In the genomic region with DNA sequence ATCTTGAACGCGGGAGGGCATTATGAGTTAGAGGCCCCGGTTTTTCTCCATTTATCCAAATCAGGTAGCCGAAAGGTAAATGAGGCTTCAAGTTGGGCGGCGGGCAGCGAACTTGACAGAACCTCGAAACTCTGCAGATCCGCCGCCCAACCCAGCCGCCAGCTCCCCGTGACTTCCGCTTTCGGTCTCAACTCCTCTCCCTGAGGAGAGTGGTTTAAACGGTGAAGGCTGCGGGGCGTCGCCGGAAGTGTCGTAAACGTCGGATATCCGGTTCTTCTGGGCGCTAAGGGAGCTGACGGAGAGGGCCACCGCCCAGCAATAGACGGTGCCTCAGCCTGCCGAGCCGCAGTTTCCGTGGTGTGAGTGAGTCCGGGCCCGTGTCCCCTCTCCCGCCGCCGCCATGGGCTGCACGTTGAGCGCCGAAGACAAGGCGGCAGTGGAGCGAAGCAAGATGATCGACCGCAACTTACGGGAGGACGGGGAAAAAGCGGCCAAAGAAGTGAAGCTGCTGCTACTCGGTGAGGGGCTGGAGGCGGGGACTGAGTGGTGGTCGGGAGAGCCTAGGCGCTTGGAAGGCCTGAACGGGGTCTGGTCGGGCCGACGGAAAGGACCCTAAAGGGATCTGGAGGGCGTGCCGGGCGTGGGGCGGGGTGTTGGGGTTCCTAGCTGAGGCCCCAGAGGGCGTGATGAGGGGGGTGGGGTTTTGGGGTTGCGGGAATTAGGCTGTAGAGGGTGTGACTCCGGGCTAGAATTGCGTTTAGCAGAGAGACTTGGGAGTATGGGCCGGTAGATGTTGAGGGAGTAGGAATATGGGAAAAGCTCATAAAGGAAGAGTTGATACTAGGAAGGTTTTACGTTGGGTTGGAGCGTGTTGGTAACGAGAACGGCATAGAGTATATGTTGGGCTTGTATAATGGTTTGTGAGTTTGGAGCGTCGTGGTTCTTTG, we compare ENCODE assay signal across 1 cellular context.
TF ChIP-seq lines count a peak whose summit lies in the region.

A gene (plus strand): TSS at position 295 of the 947 bp plus-strand sequence. CDS start 106 bp downstream, at position 401.

TF ChIP-seq in K562, 482 proteins besides CTCF, POLR2A, EP300 and RAD21 (continued from another document and continues in another):
- TF ChIP-seq, protein P1, sequence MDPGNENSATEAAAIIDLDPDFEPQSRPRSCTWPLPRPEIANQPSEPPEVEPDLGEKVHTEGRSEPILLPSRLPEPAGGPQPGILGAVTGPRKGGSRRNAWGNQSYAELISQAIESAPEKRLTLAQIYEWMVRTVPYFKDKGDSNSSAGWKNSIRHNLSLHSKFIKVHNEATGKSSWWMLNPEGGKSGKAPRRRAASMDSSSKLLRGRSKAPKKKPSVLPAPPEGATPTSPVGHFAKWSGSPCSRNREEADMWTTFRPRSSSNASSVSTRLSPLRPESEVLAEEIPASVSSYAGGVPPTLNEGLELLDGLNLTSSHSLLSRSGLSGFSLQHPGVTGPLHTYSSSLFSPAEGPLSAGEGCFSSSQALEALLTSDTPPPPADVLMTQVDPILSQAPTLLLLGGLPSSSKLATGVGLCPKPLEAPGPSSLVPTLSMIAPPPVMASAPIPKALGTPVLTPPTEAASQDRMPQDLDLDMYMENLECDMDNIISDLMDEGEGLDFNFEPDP (CRISPR knock-in tag; IDR thresholded peaks at IDR 0.05), result no peak
- TF ChIP-seq, protein P2, sequence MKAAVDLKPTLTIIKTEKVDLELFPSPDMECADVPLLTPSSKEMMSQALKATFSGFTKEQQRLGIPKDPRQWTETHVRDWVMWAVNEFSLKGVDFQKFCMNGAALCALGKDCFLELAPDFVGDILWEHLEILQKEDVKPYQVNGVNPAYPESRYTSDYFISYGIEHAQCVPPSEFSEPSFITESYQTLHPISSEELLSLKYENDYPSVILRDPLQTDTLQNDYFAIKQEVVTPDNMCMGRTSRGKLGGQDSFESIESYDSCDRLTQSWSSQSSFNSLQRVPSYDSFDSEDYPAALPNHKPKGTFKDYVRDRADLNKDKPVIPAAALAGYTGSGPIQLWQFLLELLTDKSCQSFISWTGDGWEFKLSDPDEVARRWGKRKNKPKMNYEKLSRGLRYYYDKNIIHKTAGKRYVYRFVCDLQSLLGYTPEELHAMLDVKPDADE (conservative IDR thresholded peaks at IDR 0.05; ENCODE audit: control insufficient read depth, low read depth, low read length), result peak; percentile 87; the same call in 1 of the 2 replicates
- TF ChIP-seq, protein P3, sequence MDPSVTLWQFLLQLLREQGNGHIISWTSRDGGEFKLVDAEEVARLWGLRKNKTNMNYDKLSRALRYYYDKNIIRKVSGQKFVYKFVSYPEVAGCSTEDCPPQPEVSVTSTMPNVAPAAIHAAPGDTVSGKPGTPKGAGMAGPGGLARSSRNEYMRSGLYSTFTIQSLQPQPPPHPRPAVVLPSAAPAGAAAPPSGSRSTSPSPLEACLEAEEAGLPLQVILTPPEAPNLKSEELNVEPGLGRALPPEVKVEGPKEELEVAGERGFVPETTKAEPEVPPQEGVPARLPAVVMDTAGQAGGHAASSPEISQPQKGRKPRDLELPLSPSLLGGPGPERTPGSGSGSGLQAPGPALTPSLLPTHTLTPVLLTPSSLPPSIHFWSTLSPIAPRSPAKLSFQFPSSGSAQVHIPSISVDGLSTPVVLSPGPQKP (CRISPR knock-in tag; IDR thresholded peaks at IDR 0.05), result no peak
- TF ChIP-seq HNRNPLL (IDR thresholded peaks at IDR 0.05; ENCODE audit: low read depth, low read length, poor library complexity, severe bottlenecking) (peak; percentile 98), SPI1 (IDR thresholded peaks at IDR 0.05; ENCODE audit: borderline replicate concordance, low read depth, low read length) (peak; percentile 99), LARP7 (IDR thresholded peaks at IDR 0.05) (0 out of 2 replicates have a peak, but pooled peaks have one; percentile 71), RBBP5 (IDR thresholded peaks at IDR 0.05; ENCODE audit: borderline replicate concordance, insufficient read depth, low read length, poor library complexity, severe bottlenecking) (peak; percentile 96), FOXP1 (CRISPR knock-in tag; IDR thresholded peaks at IDR 0.05) (peak; percentile 15; the same call in 1 of the 2 replicates), ZFP36 (IDR thresholded peaks at IDR 0.05; ENCODE audit: low read depth, low read length, partially characterized antibody) (peak; percentile 2), TAF9B (IDR thresholded peaks at IDR 0.05; ENCODE audit: partially characterized antibody) (peak; percentile 92), ATF7 (IDR thresholded peaks at IDR 0.05) (peak; percentile 85), CBX1 (IDR thresholded peaks at IDR 0.05; ENCODE audit: low read depth) (peak; percentile 85), C11orf30 (IDR thresholded peaks at IDR 0.05; ENCODE audit: low read depth) (peak; percentile 65), FOXJ2 (tag; IDR thresholded peaks at IDR 0.05) (peak; percentile 46; the same call in 1 of the 2 replicates), CEBPB (tag; IDR thresholded peaks at IDR 0.05) (no peak), MTA3 (IDR thresholded peaks at IDR 0.05; ENCODE audit: borderline replicate concordance) (peak; percentile 80; the same call in 1 of the 2 replicates), OTX1 (CRISPR knock-in tag; IDR thresholded peaks at IDR 0.05) (peak; percentile 72), KAT7 (CRISPR knock-in tag; IDR thresholded peaks at IDR 0.05; ENCODE audit: borderline replicate concordance) (peak; percentile 67; the same call in 1 of the 2 replicates), PHB2 (IDR thresholded peaks at IDR 0.05; ENCODE audit: low read depth) (peak; percentile 59; the same call in 1 of the 2 replicates), SAP30 (IDR thresholded peaks at IDR 0.05; ENCODE audit: borderline replicate concordance, insufficient read depth, low read depth, low read length, poor library complexity, severe bottlenecking) (peak; percentile 84), LCOR (CRISPR knock-in tag; IDR thresholded peaks at IDR 0.05) (peak; percentile 82; the same call in 1 of the 2 replicates), RUNX1 (IDR thresholded peaks at IDR 0.05; ENCODE audit: low read depth) (peak; percentile 19; the same call in 1 of the 2 replicates), TAF1 (IDR thresholded peaks at IDR 0.05; ENCODE audit: control insufficient read depth, extremely low read depth, insufficient read depth, low read length, severe bottlenecking) (peak; percentile 98), RFX5 (IDR thresholded peaks at IDR 0.05; ENCODE audit: low read depth, low read length) (no peak), ZNF589 (CRISPR knock-in tag; IDR thresholded peaks at IDR 0.05; ENCODE audit: low read depth) (peak; percentile 46; the same call in 1 of the 2 replicates)
- TF ChIP-seq, protein P4, sequence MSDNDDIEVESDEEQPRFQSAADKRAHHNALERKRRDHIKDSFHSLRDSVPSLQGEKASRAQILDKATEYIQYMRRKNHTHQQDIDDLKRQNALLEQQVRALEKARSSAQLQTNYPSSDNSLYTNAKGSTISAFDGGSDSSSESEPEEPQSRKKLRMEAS (CRISPR knock-in tag; IDR thresholded peaks at IDR 0.05), result peak; percentile 73
- TF ChIP-seq, protein P5, sequence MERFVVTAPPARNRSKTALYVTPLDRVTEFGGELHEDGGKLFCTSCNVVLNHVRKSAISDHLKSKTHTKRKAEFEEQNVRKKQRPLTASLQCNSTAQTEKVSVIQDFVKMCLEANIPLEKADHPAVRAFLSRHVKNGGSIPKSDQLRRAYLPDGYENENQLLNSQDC (CRISPR knock-in tag; IDR thresholded peaks at IDR 0.05), result peak; percentile 36
- TF ChIP-seq, protein P6, sequence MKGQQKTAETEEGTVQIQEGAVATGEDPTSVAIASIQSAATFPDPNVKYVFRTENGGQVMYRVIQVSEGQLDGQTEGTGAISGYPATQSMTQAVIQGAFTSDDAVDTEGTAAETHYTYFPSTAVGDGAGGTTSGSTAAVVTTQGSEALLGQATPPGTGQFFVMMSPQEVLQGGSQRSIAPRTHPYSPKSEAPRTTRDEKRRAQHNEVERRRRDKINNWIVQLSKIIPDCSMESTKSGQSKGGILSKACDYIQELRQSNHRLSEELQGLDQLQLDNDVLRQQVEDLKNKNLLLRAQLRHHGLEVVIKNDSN (CRISPR knock-in tag; IDR thresholded peaks at IDR 0.05), result peak; percentile 87
- TF ChIP-seq, protein P7, sequence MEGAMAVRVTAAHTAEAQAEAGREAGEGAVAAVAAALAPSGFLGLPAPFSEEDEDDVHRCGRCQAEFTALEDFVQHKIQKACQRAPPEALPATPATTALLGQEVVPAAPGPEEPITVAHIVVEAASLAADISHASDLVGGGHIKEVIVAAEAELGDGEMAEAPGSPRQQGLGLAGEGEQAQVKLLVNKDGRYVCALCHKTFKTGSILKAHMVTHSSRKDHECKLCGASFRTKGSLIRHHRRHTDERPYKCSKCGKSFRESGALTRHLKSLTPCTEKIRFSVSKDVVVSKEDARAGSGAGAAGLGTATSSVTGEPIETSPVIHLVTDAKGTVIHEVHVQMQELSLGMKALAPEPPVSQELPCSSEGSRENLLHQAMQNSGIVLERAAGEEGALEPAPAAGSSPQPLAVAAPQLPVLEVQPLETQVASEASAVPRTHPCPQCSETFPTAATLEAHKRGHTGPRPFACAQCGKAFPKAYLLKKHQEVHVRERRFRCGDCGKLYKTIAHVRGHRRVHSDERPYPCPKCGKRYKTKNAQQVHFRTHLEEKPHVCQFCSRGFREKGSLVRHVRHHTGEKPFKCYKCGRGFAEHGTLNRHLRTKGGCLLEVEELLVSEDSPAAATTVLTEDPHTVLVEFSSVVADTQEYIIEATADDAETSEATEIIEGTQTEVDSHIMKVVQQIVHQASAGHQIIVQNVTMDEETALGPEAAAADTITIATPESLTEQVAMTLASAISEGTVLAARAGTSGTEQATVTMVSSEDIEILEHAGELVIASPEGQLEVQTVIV (CRISPR knock-in tag; IDR thresholded peaks at IDR 0.05; ENCODE audit: borderline replicate concordance), result peak; percentile 91
- TF ChIP-seq, protein P8, sequence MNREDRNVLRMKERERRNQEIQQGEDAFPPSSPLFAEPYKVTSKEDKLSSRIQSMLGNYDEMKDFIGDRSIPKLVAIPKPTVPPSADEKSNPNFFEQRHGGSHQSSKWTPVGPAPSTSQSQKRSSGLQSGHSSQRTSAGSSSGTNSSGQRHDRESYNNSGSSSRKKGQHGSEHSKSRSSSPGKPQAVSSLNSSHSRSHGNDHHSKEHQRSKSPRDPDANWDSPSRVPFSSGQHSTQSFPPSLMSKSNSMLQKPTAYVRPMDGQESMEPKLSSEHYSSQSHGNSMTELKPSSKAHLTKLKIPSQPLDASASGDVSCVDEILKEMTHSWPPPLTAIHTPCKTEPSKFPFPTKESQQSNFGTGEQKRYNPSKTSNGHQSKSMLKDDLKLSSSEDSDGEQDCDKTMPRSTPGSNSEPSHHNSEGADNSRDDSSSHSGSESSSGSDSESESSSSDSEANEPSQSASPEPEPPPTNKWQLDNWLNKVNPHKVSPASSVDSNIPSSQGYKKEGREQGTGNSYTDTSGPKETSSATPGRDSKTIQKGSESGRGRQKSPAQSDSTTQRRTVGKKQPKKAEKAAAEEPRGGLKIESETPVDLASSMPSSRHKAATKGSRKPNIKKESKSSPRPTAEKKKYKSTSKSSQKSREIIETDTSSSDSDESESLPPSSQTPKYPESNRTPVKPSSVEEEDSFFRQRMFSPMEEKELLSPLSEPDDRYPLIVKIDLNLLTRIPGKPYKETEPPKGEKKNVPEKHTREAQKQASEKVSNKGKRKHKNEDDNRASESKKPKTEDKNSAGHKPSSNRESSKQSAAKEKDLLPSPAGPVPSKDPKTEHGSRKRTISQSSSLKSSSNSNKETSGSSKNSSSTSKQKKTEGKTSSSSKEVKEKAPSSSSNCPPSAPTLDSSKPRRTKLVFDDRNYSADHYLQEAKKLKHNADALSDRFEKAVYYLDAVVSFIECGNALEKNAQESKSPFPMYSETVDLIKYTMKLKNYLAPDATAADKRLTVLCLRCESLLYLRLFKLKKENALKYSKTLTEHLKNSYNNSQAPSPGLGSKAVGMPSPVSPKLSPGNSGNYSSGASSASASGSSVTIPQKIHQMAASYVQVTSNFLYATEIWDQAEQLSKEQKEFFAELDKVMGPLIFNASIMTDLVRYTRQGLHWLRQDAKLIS (CRISPR knock-in tag; IDR thresholded peaks at IDR 0.05), result peak; percentile 63
- TF ChIP-seq, protein P9, sequence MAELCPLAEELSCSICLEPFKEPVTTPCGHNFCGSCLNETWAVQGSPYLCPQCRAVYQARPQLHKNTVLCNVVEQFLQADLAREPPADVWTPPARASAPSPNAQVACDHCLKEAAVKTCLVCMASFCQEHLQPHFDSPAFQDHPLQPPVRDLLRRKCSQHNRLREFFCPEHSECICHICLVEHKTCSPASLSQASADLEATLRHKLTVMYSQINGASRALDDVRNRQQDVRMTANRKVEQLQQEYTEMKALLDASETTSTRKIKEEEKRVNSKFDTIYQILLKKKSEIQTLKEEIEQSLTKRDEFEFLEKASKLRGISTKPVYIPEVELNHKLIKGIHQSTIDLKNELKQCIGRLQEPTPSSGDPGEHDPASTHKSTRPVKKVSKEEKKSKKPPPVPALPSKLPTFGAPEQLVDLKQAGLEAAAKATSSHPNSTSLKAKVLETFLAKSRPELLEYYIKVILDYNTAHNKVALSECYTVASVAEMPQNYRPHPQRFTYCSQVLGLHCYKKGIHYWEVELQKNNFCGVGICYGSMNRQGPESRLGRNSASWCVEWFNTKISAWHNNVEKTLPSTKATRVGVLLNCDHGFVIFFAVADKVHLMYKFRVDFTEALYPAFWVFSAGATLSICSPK (IDR thresholded peaks at IDR 0.05; ENCODE audit: borderline replicate concordance), result peak; percentile 77; the same call in 1 of the 2 replicates
- TF ChIP-seq, protein P10, sequence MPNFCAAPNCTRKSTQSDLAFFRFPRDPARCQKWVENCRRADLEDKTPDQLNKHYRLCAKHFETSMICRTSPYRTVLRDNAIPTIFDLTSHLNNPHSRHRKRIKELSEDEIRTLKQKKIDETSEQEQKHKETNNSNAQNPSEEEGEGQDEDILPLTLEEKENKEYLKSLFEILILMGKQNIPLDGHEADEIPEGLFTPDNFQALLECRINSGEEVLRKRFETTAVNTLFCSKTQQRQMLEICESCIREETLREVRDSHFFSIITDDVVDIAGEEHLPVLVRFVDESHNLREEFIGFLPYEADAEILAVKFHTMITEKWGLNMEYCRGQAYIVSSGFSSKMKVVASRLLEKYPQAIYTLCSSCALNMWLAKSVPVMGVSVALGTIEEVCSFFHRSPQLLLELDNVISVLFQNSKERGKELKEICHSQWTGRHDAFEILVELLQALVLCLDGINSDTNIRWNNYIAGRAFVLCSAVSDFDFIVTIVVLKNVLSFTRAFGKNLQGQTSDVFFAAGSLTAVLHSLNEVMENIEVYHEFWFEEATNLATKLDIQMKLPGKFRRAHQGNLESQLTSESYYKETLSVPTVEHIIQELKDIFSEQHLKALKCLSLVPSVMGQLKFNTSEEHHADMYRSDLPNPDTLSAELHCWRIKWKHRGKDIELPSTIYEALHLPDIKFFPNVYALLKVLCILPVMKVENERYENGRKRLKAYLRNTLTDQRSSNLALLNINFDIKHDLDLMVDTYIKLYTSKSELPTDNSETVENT (CRISPR knock-in tag; IDR thresholded peaks at IDR 0.05), result peak; percentile 88
- TF ChIP-seq, protein P11, sequence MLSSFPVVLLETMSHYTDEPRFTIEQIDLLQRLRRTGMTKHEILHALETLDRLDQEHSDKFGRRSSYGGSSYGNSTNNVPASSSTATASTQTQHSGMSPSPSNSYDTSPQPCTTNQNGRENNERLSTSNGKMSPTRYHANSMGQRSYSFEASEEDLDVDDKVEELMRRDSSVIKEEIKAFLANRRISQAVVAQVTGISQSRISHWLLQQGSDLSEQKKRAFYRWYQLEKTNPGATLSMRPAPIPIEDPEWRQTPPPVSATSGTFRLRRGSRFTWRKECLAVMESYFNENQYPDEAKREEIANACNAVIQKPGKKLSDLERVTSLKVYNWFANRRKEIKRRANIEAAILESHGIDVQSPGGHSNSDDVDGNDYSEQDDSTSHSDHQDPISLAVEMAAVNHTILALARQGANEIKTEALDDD (IDR thresholded peaks at IDR 0.05), result no peak
